Comparison of ENCODE assay signal across 1 cellular context in the genomic region with DNA sequence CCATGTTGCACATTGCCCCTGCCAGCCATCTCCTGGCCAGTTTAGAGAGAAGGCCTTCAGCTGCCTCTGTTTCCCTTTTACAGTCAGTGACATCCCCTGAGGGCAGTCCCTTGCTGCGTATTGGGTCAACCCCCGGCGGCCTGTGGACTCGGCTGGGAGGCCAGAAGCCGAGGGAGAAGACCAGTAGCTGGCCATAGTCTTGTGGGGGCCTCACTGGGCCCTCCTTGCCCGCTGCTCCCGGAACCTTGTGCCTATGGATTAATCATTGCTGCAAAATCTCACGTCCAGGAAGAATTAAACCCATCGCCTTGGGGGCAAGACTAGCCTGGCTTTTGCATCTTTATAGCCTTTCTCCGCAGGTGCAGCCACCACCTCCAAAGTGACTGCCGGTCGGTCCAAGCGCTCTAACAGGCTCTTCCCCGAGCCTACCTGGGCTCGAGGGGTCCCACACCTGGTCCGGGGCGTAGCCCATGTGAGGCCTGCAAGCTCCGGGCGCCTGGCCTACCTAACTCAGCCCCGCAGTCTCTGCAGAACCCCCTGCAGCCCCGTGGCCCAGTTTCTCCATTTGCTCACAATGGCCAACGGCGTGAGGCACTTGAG.
TF ChIP-seq lines count a peak whose summit lies in the region.

No MANE protein-coding gene starts in this region.

TF ChIP-seq in HEK293T, 16 proteins besides CTCF, POLR2A, EP300 and RAD21 (continued from another document):
- no peak for TF ChIP-seq LEF1 (IDR thresholded peaks at IDR 0.05; ENCODE audit: borderline replicate concordance)
- no peak; the same call in 1 of the 2 replicates for TF ChIP-seq L3MBTL2 (conservative IDR thresholded peaks at IDR 0.05)
- TF ChIP-seq SUZ12 (IDR thresholded peaks at IDR 0.05) = no peak
- no peak for TF ChIP-seq ZNF384 (IDR thresholded peaks at IDR 0.05)
- TF ChIP-seq ARNT (IDR thresholded peaks at IDR 0.05) = no peak
- no peak for TF ChIP-seq BHLHE40 (IDR thresholded peaks at IDR 0.05; ENCODE audit: borderline replicate concordance)
TF ChIP-seq in HEK293T: peak in this region for 0.
